ENCODE assay signal across 17 cellular contexts in the genomic region with DNA sequence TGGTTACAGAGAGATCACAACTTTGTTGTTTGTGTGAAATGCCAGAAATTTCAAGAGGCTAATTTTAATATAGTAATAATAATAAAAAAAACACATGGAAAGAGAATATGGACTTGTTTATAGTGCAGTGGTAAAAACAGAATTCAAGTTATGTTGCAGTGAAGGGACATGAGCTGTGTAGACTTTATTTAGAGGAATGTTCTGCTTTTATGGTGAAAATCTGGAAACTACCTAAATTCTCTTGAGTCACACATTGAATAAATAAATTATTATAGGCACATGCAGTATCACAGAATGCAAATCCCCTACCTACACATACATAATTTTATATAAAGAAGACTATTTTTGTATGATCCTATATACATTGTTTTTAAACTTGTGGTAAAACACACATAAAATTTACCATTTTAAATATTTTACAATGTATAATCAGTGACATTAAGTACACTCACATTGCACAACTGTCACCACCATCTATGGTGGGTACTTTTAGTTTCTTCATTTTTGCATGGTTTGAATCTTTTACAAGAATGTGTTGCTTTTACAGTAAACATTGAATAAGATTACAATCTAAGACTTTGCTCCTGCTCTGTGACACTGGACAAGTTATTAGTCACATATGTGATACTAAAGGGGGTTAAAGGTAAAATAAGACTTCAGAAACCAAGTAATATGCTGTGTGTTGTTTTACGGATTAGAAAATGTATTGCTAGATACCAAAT.
DNase-seq lines count a peak whose midpoint lies in the region; TF ChIP-seq lines count a peak whose summit lies in the region.
"Had no signal": no experiment of that assay in that cellular context is flagged by ENCODE, and none has a peak within 500 bp of the region (broad histone marks: within the 10 kb centered on the region; RNA-seq: fewer than 3 reads in every experiment).

No MANE protein-coding gene starts in this region.

- no peaks in the 10 kb centered on the region for H3K27me3 Mint-ChIP-seq in Calu3 (ENCODE audit: unreplicated experiment)
- H3K27me3 Mint-ChIP-seq: CD4-positive, alpha-beta T cell had no signal

- no peaks in the 10 kb centered on the region for H3K9me3 Mint-ChIP-seq in Calu3 (ENCODE audit: low read depth, unreplicated experiment)
- H3K9me3 Mint-ChIP-seq: CD4-positive, alpha-beta T cell had no signal

- CTCF ChIA-PET in Calu3 (lab: Charles Lee) = no interaction called here

- H3K27ac Mint-ChIP-seq in Calu3 (ENCODE audit: unreplicated experiment) = no peak overlapping the region
- H3K27ac Mint-ChIP-seq: CD4-positive, alpha-beta T cell had no signal

- H3K36me3 ChIP-seq in BLaER1 = peaks cover 32% of the 10 kb centered on the region
- peaks cover 24% of the 10 kb centered on the region for H3K36me3 ChIP-seq in SU-DHL-6 (ENCODE audit: low read length)
- peaks cover 4 to 16% of the 10 kb centered on the region in 2 experiments for H3K36me3 ChIP-seq in mesenchymal stem cell (ENCODE audit: control insufficient read depth in 1 of 2, insufficient read depth in 2 of 2, low read depth in 1 of 2, low read length in 2 of 2)
- H3K36me3 ChIP-seq: SJSA1 had no signal

- no peak overlapping the region for H2AK5ac ChIP-seq in mesenchymal stem cell (ENCODE audit: low read length, severe bottlenecking)

- H3K27ac ChIP-seq in BLaER1 (no peak overlapping the region), SU-DHL-6 (ENCODE audit: low read depth, low read length) (peak overlapping the region; percentile 48), mesenchymal stem cell (ENCODE audit: low read length, poor library complexity, severe bottlenecking) (no peak overlapping the region)
- H3K27ac ChIP-seq: A549, SJSA1 had no signal

- no peak overlapping the region for H3K18ac ChIP-seq in mesenchymal stem cell (ENCODE audit: low read depth in 1 of 2, low read length in 2 of 2)

- H3K23ac ChIP-seq in mesenchymal stem cell (ENCODE audit: low read length in 2 of 2) = no peak overlapping the region

- peaks cover 8% of the 10 kb centered on the region; the same call in 1 of the 2 replicates for H3K4me1 ChIP-seq in BLaER1
- H3K4me1 ChIP-seq in mesenchymal stem cell (ENCODE audit: control insufficient read depth, insufficient read depth, low read depth, low read length) = no peaks in the 10 kb centered on the region
- H3K4me1 ChIP-seq: A549, SJSA1 had no signal

- intact Hi-C loops in Calu3 (cut with micrococcal nuclease; ENCODE audit: unreplicated experiment) = no loop called here

- no TSS peak for BruUV-seq in Calu3 (replicated peaks; lab: Mats Ljungman, UMichigan)

- no peak overlapping the region for H3K9ac ChIP-seq in BLaER1
- H3K9ac ChIP-seq in SU-DHL-6 (ENCODE audit: low read length) = no peak overlapping the region
- H3K9ac ChIP-seq in mesenchymal stem cell (ENCODE audit: low read length) = no peak overlapping the region

- TF ChIP-seq CTCF in SU-DHL-6 (IDR thresholded peaks at IDR 0.05; ENCODE audit: insufficient read depth, low read length, poor library complexity, severe bottlenecking) (no peak), fibroblast of the aortic adventitia (IDR thresholded peaks at IDR 0.05; ENCODE audit: insufficient read depth, low read length) (no peak), Calu3 (IDR thresholded peaks at IDR 0.05; ENCODE audit: unreplicated experiment) (no peak)

- H2BK15ac ChIP-seq in mesenchymal stem cell (ENCODE audit: low read depth, poor library complexity, severe bottlenecking) = no peak overlapping the region

- H4K20me1 ChIP-seq in BLaER1 = no peaks in the 10 kb centered on the region
- no peaks in the 10 kb centered on the region for H4K20me1 ChIP-seq in SU-DHL-6 (ENCODE audit: low read depth, low read length)

- no peaks in the 10 kb centered on the region for H3K36me3 Mint-ChIP-seq in Calu3 (ENCODE audit: insufficient read depth, unreplicated experiment)

- H3K4me3 Mint-ChIP-seq in Calu3 (ENCODE audit: low read depth, unreplicated experiment) = no peak overlapping the region
- H3K4me3 Mint-ChIP-seq: CD4-positive, alpha-beta T cell had no signal

- no peaks in the 10 kb centered on the region for H3K79me2 ChIP-seq in SU-DHL-6 (ENCODE audit: insufficient read depth, low read length)

- no peak overlapping the region for H3K4ac ChIP-seq in mesenchymal stem cell (ENCODE audit: low read depth in 1 of 2, low read length in 2 of 2)

- H3K27me3 ChIP-seq in BLaER1 (no peaks in the 10 kb centered on the region), SU-DHL-6 (ENCODE audit: low read length) (no peaks in the 10 kb centered on the region), mesenchymal stem cell (ENCODE audit: control insufficient read depth in 1 of 2, insufficient read depth in 1 of 2, low read length in 2 of 2) (no peaks in the 10 kb centered on the region)
- H3K27me3 ChIP-seq: SJSA1 had no signal

- H2BK12ac ChIP-seq in mesenchymal stem cell (ENCODE audit: low read length in 2 of 2) = no peak overlapping the region

- 97% methylated on average over 1 of the region's 1 CpG for WGBS in mesenchymal stem cell

- H4K91ac ChIP-seq in mesenchymal stem cell (ENCODE audit: low read length) = no peak overlapping the region

- H3K4me1 Mint-ChIP-seq in Calu3 (ENCODE audit: low read depth, unreplicated experiment) = peaks cover 9% of the 10 kb centered on the region

- H2BK5ac ChIP-seq in mesenchymal stem cell (ENCODE audit: low read depth, low read length, poor library complexity, severe bottlenecking) = no peak overlapping the region

- H3K14ac ChIP-seq in mesenchymal stem cell (ENCODE audit: low read length in 2 of 2) = no peak overlapping the region

- peaks cover 6% of the 10 kb centered on the region; the same call in 1 of the 2 replicates for H3K9me3 ChIP-seq in BLaER1
- peaks cover 8% of the 10 kb centered on the region; the same call in 1 of the 2 replicates for H3K9me3 ChIP-seq in SU-DHL-6 (ENCODE audit: insufficient read depth, low read length)
- H3K9me3 ChIP-seq in mesenchymal stem cell (ENCODE audit: control insufficient read depth, low read length) = no peaks in the 10 kb centered on the region
- H3K9me3 ChIP-seq: A549, SJSA1 had no signal

- no peak overlapping the region for H2AFZ ChIP-seq in SU-DHL-6 (ENCODE audit: low read depth, low read length, severe bottlenecking)
- H2AFZ ChIP-seq in mesenchymal stem cell (ENCODE audit: low read depth, low read length) = no peak overlapping the region

- H3F3A ChIP-seq in SU-DHL-6 (ENCODE audit: insufficient read depth) = no peaks in the 10 kb centered on the region; the same call in 1 of the 2 replicates

- H4K8ac ChIP-seq in mesenchymal stem cell (ENCODE audit: low read length) = no peak overlapping the region

- H3K4me2 ChIP-seq in BLaER1 = 0 out of 2 replicates have a peak overlapping the region, but pooled peaks have one; percentile 0
- H3K4me2 ChIP-seq in SU-DHL-6 (ENCODE audit: low read depth, low read length, poor library complexity, severe bottlenecking) = no peak overlapping the region
- H3K4me2 ChIP-seq in mesenchymal stem cell (ENCODE audit: low read length, poor library complexity, severe bottlenecking) = no peak overlapping the region
- H3K4me2 ChIP-seq: A549 had no signal

- H3K9me2 ChIP-seq in SU-DHL-6 (replicated peaks; ENCODE audit: insufficient read depth, low read length) = no peaks in the 10 kb centered on the region

- H2BK120ac ChIP-seq in mesenchymal stem cell (ENCODE audit: low read depth, low read length) = no peak overlapping the region

- peaks cover 2% of the 10 kb centered on the region for H3K79me1 ChIP-seq in mesenchymal stem cell (replicated peaks; ENCODE audit: low read length, poor library complexity, severe bottlenecking)

- DNase-seq in fibroblast of the aortic adventitia (ENCODE audit: low read depth) (peak; percentile 23), mesenchymal stem cell (peak; percentile 33), Calu3 (no peak), NCI-H2227 treated with DMSO at 0.1 percent for 48 hours (lab: John Stamatoyannopoulos, UW) (no peak)
- no peak for DNase-seq in activated effector memory CD4-positive, alpha-beta T cell treated with Interleukin-2 at 50 U/mL for 16 hours
- DNase-seq: CD4-positive, alpha-beta T cell; DMS53; KBM-7; NCI-H1048; NCI-H1436 treated with DMSO at 0.1 percent for 48 hours; NCI-H2029 treated with DMSO at 0.1 percent for 48 hours; NCI-H2171 treated with DMSO at 0.1 percent for 48 hours; NCI-H748 treated with DMSO at 0.1 percent for 48 hours had no signal

- H3K4me3 ChIP-seq in BLaER1 = no peak overlapping the region
- H3K4me3 ChIP-seq in SU-DHL-6 (ENCODE audit: insufficient read depth, low read length, poor library complexity, severe bottlenecking) = no peak overlapping the region
- H3K4me3 ChIP-seq in fibroblast of the aortic adventitia (ENCODE audit: low read depth, low read length) = no peak overlapping the region
- no peak overlapping the region for H3K4me3 ChIP-seq in mesenchymal stem cell (ENCODE audit: insufficient read depth in 1 of 2, low read depth in 1 of 2, low read length in 2 of 2)
- H3K4me3 ChIP-seq: A549, SJSA1 had no signal

Comparison
In these comparisons a context has a peak if more than half of its experiments do, and no peak if none do; other contexts are left out.
1. DNase-seq: peak in fibroblast of the aortic adventitia (single experiment) and mesenchymal stem cell (single experiment); none in Calu3 (single experiment), activated effector memory CD4-positive, alpha-beta T cell treated with Interleukin-2 at 50 U/mL for 16 hours (single experiment) and NCI-H2227 treated with DMSO at 0.1 percent for 48 hours (single experiment).